In the genomic region with DNA sequence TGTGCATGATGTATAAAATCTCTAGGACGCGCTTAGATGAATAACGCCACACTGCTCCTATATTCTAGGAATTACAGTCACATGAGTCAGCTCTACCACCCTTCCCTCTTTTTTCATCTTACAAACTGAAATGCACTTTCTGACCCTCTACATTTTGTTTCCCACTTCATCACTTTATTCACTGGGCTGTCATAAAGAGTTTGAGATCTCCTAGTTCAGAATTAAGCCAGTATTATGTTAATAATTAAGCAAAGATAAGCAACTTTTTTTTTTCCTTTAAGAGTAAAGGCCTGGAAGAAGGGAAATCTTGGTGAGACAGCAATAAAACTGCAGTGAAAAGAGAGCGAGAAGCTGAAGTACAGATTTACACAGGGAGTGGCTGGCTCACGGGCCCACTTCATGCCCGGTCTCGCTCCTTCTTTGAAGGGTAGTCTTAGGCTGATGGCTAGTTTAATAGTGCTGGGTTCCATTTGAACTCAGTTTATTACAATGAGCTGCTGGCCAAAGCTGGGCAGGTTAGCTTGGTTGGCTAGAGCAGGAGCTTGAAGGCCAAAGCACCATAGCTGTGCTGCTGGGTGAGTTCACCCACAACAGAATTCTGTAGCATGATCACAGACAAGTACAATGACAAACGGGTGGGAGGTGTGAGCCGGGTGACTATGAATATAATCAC, we compare ENCODE assay signal across 1 cellular context.
TF ChIP-seq lines count a peak whose summit lies in the region.

No MANE protein-coding gene starts in this region.

TF ChIP-seq in H1, 55 proteins besides CTCF, POLR2A, EP300 and RAD21:
- TF ChIP-seq, protein P1, sequence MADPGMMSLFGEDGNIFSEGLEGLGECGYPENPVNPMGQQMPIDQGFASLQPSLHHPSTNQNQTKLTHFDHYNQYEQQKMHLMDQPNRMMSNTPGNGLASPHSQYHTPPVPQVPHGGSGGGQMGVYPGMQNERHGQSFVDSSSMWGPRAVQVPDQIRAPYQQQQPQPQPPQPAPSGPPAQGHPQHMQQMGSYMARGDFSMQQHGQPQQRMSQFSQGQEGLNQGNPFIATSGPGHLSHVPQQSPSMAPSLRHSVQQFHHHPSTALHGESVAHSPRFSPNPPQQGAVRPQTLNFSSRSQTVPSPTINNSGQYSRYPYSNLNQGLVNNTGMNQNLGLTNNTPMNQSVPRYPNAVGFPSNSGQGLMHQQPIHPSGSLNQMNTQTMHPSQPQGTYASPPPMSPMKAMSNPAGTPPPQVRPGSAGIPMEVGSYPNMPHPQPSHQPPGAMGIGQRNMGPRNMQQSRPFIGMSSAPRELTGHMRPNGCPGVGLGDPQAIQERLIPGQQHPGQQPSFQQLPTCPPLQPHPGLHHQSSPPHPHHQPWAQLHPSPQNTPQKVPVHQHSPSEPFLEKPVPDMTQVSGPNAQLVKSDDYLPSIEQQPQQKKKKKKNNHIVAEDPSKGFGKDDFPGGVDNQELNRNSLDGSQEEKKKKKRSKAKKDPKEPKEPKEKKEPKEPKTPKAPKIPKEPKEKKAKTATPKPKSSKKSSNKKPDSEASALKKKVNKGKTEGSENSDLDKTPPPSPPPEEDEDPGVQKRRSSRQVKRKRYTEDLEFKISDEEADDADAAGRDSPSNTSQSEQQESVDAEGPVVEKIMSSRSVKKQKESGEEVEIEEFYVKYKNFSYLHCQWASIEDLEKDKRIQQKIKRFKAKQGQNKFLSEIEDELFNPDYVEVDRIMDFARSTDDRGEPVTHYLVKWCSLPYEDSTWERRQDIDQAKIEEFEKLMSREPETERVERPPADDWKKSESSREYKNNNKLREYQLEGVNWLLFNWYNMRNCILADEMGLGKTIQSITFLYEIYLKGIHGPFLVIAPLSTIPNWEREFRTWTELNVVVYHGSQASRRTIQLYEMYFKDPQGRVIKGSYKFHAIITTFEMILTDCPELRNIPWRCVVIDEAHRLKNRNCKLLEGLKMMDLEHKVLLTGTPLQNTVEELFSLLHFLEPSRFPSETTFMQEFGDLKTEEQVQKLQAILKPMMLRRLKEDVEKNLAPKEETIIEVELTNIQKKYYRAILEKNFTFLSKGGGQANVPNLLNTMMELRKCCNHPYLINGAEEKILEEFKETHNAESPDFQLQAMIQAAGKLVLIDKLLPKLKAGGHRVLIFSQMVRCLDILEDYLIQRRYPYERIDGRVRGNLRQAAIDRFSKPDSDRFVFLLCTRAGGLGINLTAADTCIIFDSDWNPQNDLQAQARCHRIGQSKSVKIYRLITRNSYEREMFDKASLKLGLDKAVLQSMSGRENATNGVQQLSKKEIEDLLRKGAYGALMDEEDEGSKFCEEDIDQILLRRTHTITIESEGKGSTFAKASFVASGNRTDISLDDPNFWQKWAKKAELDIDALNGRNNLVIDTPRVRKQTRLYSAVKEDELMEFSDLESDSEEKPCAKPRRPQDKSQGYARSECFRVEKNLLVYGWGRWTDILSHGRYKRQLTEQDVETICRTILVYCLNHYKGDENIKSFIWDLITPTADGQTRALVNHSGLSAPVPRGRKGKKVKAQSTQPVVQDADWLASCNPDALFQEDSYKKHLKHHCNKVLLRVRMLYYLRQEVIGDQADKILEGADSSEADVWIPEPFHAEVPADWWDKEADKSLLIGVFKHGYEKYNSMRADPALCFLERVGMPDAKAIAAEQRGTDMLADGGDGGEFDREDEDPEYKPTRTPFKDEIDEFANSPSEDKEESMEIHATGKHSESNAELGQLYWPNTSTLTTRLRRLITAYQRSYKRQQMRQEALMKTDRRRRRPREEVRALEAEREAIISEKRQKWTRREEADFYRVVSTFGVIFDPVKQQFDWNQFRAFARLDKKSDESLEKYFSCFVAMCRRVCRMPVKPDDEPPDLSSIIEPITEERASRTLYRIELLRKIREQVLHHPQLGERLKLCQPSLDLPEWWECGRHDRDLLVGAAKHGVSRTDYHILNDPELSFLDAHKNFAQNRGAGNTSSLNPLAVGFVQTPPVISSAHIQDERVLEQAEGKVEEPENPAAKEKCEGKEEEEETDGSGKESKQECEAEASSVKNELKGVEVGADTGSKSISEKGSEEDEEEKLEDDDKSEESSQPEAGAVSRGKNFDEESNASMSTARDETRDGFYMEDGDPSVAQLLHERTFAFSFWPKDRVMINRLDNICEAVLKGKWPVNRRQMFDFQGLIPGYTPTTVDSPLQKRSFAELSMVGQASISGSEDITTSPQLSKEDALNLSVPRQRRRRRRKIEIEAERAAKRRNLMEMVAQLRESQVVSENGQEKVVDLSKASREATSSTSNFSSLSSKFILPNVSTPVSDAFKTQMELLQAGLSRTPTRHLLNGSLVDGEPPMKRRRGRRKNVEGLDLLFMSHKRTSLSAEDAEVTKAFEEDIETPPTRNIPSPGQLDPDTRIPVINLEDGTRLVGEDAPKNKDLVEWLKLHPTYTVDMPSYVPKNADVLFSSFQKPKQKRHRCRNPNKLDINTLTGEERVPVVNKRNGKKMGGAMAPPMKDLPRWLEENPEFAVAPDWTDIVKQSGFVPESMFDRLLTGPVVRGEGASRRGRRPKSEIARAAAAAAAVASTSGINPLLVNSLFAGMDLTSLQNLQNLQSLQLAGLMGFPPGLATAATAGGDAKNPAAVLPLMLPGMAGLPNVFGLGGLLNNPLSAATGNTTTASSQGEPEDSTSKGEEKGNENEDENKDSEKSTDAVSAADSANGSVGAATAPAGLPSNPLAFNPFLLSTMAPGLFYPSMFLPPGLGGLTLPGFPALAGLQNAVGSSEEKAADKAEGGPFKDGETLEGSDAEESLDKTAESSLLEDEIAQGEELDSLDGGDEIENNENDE (IDR thresholded peaks at IDR 0.05; ENCODE audit: insufficient replicate concordance, low read length) = peak; percentile 26
- TF ChIP-seq, protein P2, sequence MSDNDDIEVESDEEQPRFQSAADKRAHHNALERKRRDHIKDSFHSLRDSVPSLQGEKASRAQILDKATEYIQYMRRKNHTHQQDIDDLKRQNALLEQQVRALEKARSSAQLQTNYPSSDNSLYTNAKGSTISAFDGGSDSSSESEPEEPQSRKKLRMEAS (IDR thresholded peaks at IDR 0.05) = no peak
